Comparison of ENCODE assay signal across 18 cellular contexts in the genomic region with DNA sequence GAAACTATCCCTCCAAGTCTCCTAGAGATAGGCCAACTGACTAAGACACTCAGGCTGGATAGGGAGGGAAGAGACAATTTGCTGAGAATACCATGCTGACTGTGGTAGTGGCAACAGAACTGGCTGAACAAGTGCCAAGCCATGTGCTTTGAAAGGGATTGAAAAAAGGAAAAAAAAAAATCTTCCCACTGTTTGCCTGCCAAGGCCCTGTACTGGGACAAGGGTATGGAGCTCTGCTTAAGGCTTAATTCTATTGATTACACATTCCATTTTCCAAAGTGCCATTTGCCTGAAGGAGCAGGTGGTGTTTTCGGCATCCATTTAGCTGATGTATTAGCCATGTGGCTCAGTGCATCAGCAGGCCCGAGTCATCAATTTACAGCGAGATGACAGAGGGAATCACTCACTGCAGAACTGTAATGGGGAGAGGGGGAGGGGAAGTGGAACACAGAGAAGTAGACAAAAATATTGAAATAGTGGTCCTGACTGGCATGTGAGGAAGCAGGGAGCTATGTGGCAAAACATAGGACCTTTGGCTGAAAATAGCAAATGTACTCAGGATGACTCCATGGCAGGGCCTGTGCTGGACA.
"Had no signal": no experiment of that assay in that cellular context is flagged by ENCODE, and none has a peak within 500 bp of the region (broad histone marks: within the 10 kb centered on the region; RNA-seq: fewer than 3 reads in every experiment).

No MANE protein-coding gene starts in this region.

- H3K9me3 Mint-ChIP-seq: activated naive CD4-positive, alpha-beta T cell treated with anti-CD3 and anti-CD28 coated beads, Interleukin-2, amount 50 U/mL, for 72 hours; immature natural killer cell; nephron had no signal

- ATAC-seq: activated CD4-positive, CD25-positive, alpha-beta regulatory T cell treated with anti-CD3 and anti-CD28 coated beads, Interleukin-2, amount 50 U/mL, for 24 hours; activated naive CD4-positive, alpha-beta T cell treated with anti-CD3 and anti-CD28 coated beads, Interleukin-2, amount 50 U/mL, for 72 hours; esophagus mucosa; left lobe of liver had no signal

- DNase-seq: activated CD4-positive, alpha-beta T cell treated with anti-CD3 and anti-CD28 coated beads, Interleukin-2, amount 50 U/mL, for 4 hours; activated effector memory CD4-positive, alpha-beta T cell treated with Interleukin-2 at 50 U/mL for 16 hours; activated T-cell treated with anti-CD3 and anti-CD28 coated beads, Interleukin-2, amount 50 U/mL, for 24 hours; amniotic stem cell; brain microvascular endothelial cell; cerebellar nuclear complex; dorsolateral prefrontal cortex; immature natural killer cell; mesenchymal stem cell; occipital lobe; stimulated activated CD4-positive, alpha-beta T cell treated with anti-CD3 and anti-CD28 coated beads, Interleukin-2, amount 100 ng/mL, for 48 hours; stimulated activated naive CD4-positive, alpha-beta T cell treated with Interleukin-2 at 50 U/mL for 16 hours; T-helper 2 cell had no signal

- H3K4me3 Mint-ChIP-seq: activated T-cell treated with anti-CD3 and anti-CD28 coated beads, Interleukin-2, amount 50 U/mL, for 24 hours; immature natural killer cell; nephron had no signal

- H3K36me3 Mint-ChIP-seq: activated naive CD4-positive, alpha-beta T cell treated with anti-CD3 and anti-CD28 coated beads, Interleukin-2, amount 50 U/mL, for 72 hours; immature natural killer cell had no signal

- H3K27ac Mint-ChIP-seq: activated naive CD4-positive, alpha-beta T cell treated with anti-CD3 and anti-CD28 coated beads, Interleukin-2, amount 50 U/mL, for 72 hours; activated T-cell treated with anti-CD3 and anti-CD28 coated beads, Interleukin-2, amount 50 U/mL, for 24 hours; immature natural killer cell; nephron had no signal

- H3K4me1 Mint-ChIP-seq: immature natural killer cell, nephron had no signal
